In the genomic region with DNA sequence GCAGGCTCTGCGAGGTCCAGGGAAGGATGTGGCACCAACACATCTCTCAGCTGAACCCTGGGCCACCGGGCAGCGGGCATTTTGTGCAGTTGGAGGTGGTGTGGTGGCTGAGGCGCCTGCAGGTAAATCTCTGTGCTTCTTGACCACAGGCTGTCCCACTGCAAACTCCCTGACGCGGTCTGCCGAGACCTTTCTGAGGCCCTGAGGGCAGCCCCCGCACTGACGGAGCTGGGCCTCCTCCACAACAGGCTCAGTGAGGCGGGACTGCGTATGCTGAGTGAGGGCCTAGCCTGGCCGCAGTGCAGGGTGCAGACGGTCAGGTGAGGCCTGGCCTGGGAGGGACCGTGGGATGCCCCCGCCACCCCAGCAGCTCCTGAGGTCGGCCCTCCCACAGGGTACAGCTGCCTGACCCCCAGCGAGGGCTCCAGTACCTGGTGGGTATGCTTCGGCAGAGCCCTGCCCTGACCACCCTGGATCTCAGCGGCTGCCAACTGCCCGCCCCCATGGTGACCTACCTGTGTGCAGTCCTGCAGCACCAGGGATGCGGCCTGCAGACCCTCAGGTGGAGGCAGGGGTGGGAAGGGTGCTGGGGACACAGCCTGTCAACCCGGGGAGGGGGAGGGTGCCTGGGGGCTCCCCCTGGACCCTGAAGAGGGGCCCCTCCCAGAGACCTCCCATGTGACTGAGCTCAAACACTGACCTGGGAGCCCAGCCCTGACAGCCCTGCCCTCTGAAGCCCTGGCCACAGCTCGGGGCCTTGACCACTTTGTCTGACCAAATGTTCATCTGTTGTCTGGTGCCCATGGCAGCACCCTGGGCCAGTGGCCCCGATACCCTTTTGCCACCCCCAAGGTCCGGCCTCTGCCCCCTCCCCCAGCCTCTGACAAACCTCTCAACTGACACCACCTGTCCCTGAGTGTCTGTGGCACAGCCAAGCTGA, we compare ENCODE assay signal across 18 cellular contexts. TPM values are rescaled to one million over a fixed set of nuclear protein-coding genes. Genes with fewer than 3 reads are reported as not detected.
A peak's percentile ranks its signal among the peaks of the same experiment; 100 is the strongest.
DNase-seq lines count a peak whose midpoint lies in the region; ATAC-seq, FAIRE-seq and TF ChIP-seq lines count a peak whose summit lies in the region.
"Had no signal": no experiment of that assay in that cellular context is flagged by ENCODE, and none has a peak within 500 bp of the region (broad histone marks: within the 10 kb centered on the region; RNA-seq: fewer than 3 reads in every experiment).

No MANE protein-coding gene starts in this region.

- TF ChIP-seq CTCF in heart left ventricle (IDR thresholded peaks at IDR 0.05) (no peak), right atrium auricular region (IDR thresholded peaks at IDR 0.05) (no peak), K562 (IDR thresholded peaks at IDR 0.05 in 2 of 3, conservative IDR thresholded peaks at IDR 0.05 in 1 of 3; ENCODE audit: insufficient read depth in 2 of 3, low read depth in 1 of 3, low read length in 3 of 3) (no peak)

- FAIRE-seq in K562 (lab: Jason Lieb, UNC) = no peak

- H3K4me2 ChIP-seq in K562 (ENCODE audit: insufficient read depth, low read length) = no peak overlapping the region

- POLR2A ChIA-PET in K562 (lab: Yijun Ruan, JAX) = interaction anchor here (0.6 to 1.4 kb wide), 4 partner anchors 11 to 16 kb away, joined by 3 to 5 read pairs (median 4); no protein-coding TSS in a partner anchor

- CTCF ChIA-PET in K562 (lab: Yijun Ruan, JAX; ENCODE audit: low intra/inter-chr PET ratio) = no interaction called here

- intact Hi-C loops in heart left ventricle (cut with DNase I) (no loop called here), K562 (cut with micrococcal nuclease) (no loop called here)

- 81 to 85% (median 83%) methylated on average over 10 to 25 of the region's 25 CpGs for WGBS in heart left ventricle, 4 donors
- WGBS in K562 (ENCODE audit: insufficient coverage, low coverage, missing lambda C conversion rate) = 69% methylated on average over 16 of the region's 25 CpGs

- in situ Hi-C loops in K562 (cut with MboI) = no loop called here

- H3K9me3 ChIP-seq in heart left ventricle (no peaks in the 10 kb centered on the region), right atrium auricular region (no peaks in the 10 kb centered on the region), K562 (replicated peaks; ENCODE audit: control insufficient read depth, insufficient read depth, low read depth, low read length) (no peaks in the 10 kb centered on the region; the same call in 1 of the 2 replicates)
- H3K9me3 ChIP-seq: adrenal gland, transverse colon had no signal

- H4K20me1 ChIP-seq in K562 (replicated peaks; ENCODE audit: control insufficient read depth, insufficient read depth, low read length) = no peaks in the 10 kb centered on the region

- TF ChIP-seq EP300 in K562 (IDR thresholded peaks at IDR 0.05; ENCODE audit: low read length) = no peak

- peak overlapping the region in 1 of 2 experiments; percentile 52; a peak in 2 of 4 replicates for H3K9ac ChIP-seq in K562 (ENCODE audit: insufficient read depth in 1 of 2, low read depth in 2 of 2, low read length in 2 of 2)

- H3K36me3 ChIP-seq in heart left ventricle (no peaks in the 10 kb centered on the region), right atrium auricular region (no peaks in the 10 kb centered on the region), K562 (ENCODE audit: control insufficient read depth, insufficient read depth, low read length) (peaks cover 3% of the 10 kb centered on the region; the same call in 1 of the 3 replicates)
- H3K36me3 ChIP-seq: adrenal gland, transverse colon had no signal

- DNase-seq in heart left ventricle = peak in 3 of 5 donors; percentile 15 to 46 (median 20)
- DNase-seq in right atrium auricular region (ENCODE audit: low spot score) = no peak
- DNase-seq in K562 (ENCODE audit: extremely low read depth in 1 of 4, low spot score in 3 of 4) = no peak
- DNase-seq in myocyte (ENCODE audit: low read depth) = peak; percentile 81
- peak; percentile 41 for DNase-seq in ureter (ENCODE audit: low spot score)
- DNase-seq in NCI-H510A (lab: John Stamatoyannopoulos, UW) = no peak
- DNase-seq in retina = no peak
- no peak for DNase-seq in SK-N-DZ (ENCODE audit: low spot score)
- DNase-seq: DMS153, hypothalamus, NCI-H1694, NCI-H748 treated with DMSO at 0.1 percent for 48 hours, transverse colon had no signal

- no peak for ATAC-seq in heart left ventricle
- ATAC-seq in K562 = no peak
- ATAC-seq: esophagus mucosa had no signal

- H3K9me1 ChIP-seq in K562 (ENCODE audit: control insufficient read depth, insufficient read depth, low read length) = no peaks in the 10 kb centered on the region

- H3K4me1 ChIP-seq in heart left ventricle (peaks cover 0 to 38% (median 17%) of the 10 kb centered on the region in 12 donors), right atrium auricular region (peaks cover 0 to 29% of the 10 kb centered on the region in 2 donors), K562 (replicated peaks in 1 of 2; ENCODE audit: control insufficient read depth in 2 of 2, insufficient read depth in 2 of 2, low read length in 2 of 2) (peaks cover 13 to 68% of the 10 kb centered on the region in 2 experiments; a peak in 4 of 5 replicates)

- no peak overlapping the region for H3K27ac ChIP-seq in heart left ventricle
- H3K27ac ChIP-seq in right atrium auricular region = no peak overlapping the region
- no peak overlapping the region for H3K27ac ChIP-seq in K562 (ENCODE audit: extremely low read depth, low read depth, low read length)
- H3K27ac ChIP-seq: adrenal gland, transverse colon had no signal

- H3K27me3 ChIP-seq in heart left ventricle = peaks cover 30 to 79% (median 57%) of the 10 kb centered on the region in 9 donors
- peaks cover 23 to 34% of the 10 kb centered on the region in 2 donors for H3K27me3 ChIP-seq in right atrium auricular region
- H3K27me3 ChIP-seq in K562 (ENCODE audit: control insufficient read depth in 2 of 2, insufficient read depth in 2 of 2, low read length in 2 of 2) = no peaks in the 10 kb centered on the region

- H2AFZ ChIP-seq in K562 (ENCODE audit: low read depth, low read length) = no peak overlapping the region

- H3K4me3 ChIP-seq in heart left ventricle = no peak overlapping the region
- no peak overlapping the region for H3K4me3 ChIP-seq in right atrium auricular region
- no peak overlapping the region for H3K4me3 ChIP-seq in K562
- H3K4me3 ChIP-seq: adrenal gland, lung, transverse colon had no signal

- BruUV-seq in K562 (replicated peaks; lab: Mats Ljungman, UMichigan) = no TSS peak

- TF ChIP-seq POLR2A in heart left ventricle (IDR thresholded peaks at IDR 0.05) (no peak), K562 (conservative IDR thresholded peaks at IDR 0.05) (no peak)

- H3K79me2 ChIP-seq in K562 (ENCODE audit: control insufficient read depth, insufficient read depth, low read length) = peaks cover 20% of the 10 kb centered on the region

- no peak for TF ChIP-seq RAD21 in K562 (CRISPR knock-in tag; conservative IDR thresholded peaks at IDR 0.05 in 1 of 2, IDR thresholded peaks at IDR 0.05 in 1 of 2)

RNA-seq across cellular contexts. Expression of gene PGGHG, which starts 4.6 kb away (rescaled TPM):
- 10 to 100 TPM in 2 of 9 donors, 1 to 10 TPM in 7; 4.5 to 11.1 (median 6.2) TPM for total RNA-seq in heart left ventricle
- polyA plus RNA-seq in heart left ventricle = 10 to 100 TPM in 1 of 2 donors, 1 to 10 TPM in 1; 9.4 to 15.7 TPM
- total RNA-seq in right atrium auricular region = 1 to 10 TPM; 4.9 to 9.4 TPM
- total RNA-seq in K562 (2011; cell fraction: chromatin; rRNA removed; ENCODE audit: low replicate concordance) = 121 and 331 TPM in 2 replicates
- 233 and 250 TPM in 2 replicates for total RNA-seq in K562 (2011; cell fraction: nucleolus; rRNA removed)
- total RNA-seq in K562 (2011; cell fraction: nucleoplasm; rRNA removed) = 139 and 152 TPM in 2 replicates
- total RNA-seq in K562 (2014; rRNA removed) = 25.7 and 34.3 TPM in 2 replicates
- 3.3 and 5.1 TPM in 2 replicates for total RNA-seq in K562 (2014; rRNA removed; fragmentation: Illumina TruSeq; extraction: Trizol)
- 13.8 and 15.2 TPM in 2 replicates for total RNA-seq in K562 (2015; rRNA removed; fragmentation: Illumina TruSeq; extraction: Trizol)
- 55.9 and 73.1 TPM in 2 replicates for total RNA-seq in K562 (2021)
- 18.1 and 48.0 TPM in 2 replicates for polyA plus RNA-seq in K562 (2011; rRNA removed)
- 11.1 and 18.3 TPM in 2 replicates for polyA plus RNA-seq in K562 (2011; cell fraction: cytosol; rRNA removed)
- polyA plus RNA-seq in K562 (2011; cell fraction: nucleus; rRNA removed) = 636 and 650 TPM in 2 replicates
- 54.9 and 131 TPM in 2 replicates for polyA plus RNA-seq in K562 (2012)
- polyA plus RNA-seq in K562 (2014; fragmentation: Illumina TruSeq; extraction: Trizol) = 18.3 and 23.2 TPM in 2 replicates
- polyA plus RNA-seq in K562 (2014; fragmentation: Nextera tagmentation; extraction: Ambion mirVana) = under 1 TPM; 0.38 to 0.84 TPM
- 74.2 and 85.1 TPM in 2 replicates for polyA plus RNA-seq in K562 (2014; rRNA removed)
- polyA minus RNA-seq in K562 (2011; rRNA and poly(A)+ RNA removed) = 2.3 TPM in 2 replicates
- polyA minus RNA-seq in K562 (2011; cell fraction: cytosol; rRNA and poly(A)+ RNA removed) = 4.9 and 8.6 TPM in 2 replicates
- polyA minus RNA-seq in K562 (2011; cell fraction: nucleus; rRNA and poly(A)+ RNA removed) = 43.4 and 50.0 TPM in 2 replicates
- 8.2 and 8.3 TPM in 2 replicates for total RNA-seq in myocyte
- 1.6 TPM for polyA plus RNA-seq in myocyte (2012)
- total RNA-seq in ureter = 45.0 TPM
- polyA plus RNA-seq in SK-N-DZ (2014; cell fraction: cytosol; rRNA removed) = 0.27 and 3.5 TPM in 2 replicates
- polyA plus RNA-seq in SK-N-DZ (2014; cell fraction: nucleus; rRNA removed) = 15.5 and 26.5 TPM in 2 replicates

RNA-seq across cellular contexts. Expression of gene NLRP6, which starts 6.1 kb away (rescaled TPM):
- total RNA-seq in heart left ventricle = under 1 TPM in 4 of 9 donors, not detected in 5; 0.09 to 0.20 (median 0.16) TPM
- polyA plus RNA-seq in heart left ventricle = under 1 TPM in 1 of 2 donors, not detected in 1; 0.14 TPM
- under 1 TPM; 0.19 to 0.20 TPM for total RNA-seq in right atrium auricular region
- total RNA-seq in K562 (2011; cell fraction: chromatin; rRNA removed; ENCODE audit: low replicate concordance) = 0.51 TPM in 1 of 2 replicates, not detected in the other
- total RNA-seq in K562 (2011; cell fraction: nucleolus; rRNA removed) = 0.26 and 0.67 TPM in 2 replicates
- 0.22 and 0.46 TPM in 2 replicates for total RNA-seq in K562 (2011; cell fraction: nucleoplasm; rRNA removed)
- total RNA-seq in K562 (2014; rRNA removed) = 0.08 and 0.14 TPM in 2 replicates
- total RNA-seq in K562 (2014; rRNA removed; fragmentation: Illumina TruSeq; extraction: Trizol) = not detected in 2 replicates
- not detected in 2 replicates for total RNA-seq in K562 (2015; rRNA removed; fragmentation: Illumina TruSeq; extraction: Trizol)
- 0.18 TPM in 1 of 2 replicates, not detected in the other for total RNA-seq in K562 (2021)
- 0.03 TPM in 1 of 2 replicates, not detected in the other for polyA plus RNA-seq in K562 (2011; rRNA removed)
- polyA plus RNA-seq in K562 (2011; cell fraction: cytosol; rRNA removed) = 0.03 TPM in 1 of 2 replicates, not detected in the other
- polyA plus RNA-seq in K562 (2011; cell fraction: nucleus; rRNA removed) = 0.06 TPM in 2 replicates
- polyA plus RNA-seq in K562 (2012) = 0.42 and 0.73 TPM in 2 replicates
- not detected in 2 replicates for polyA plus RNA-seq in K562 (2014; fragmentation: Illumina TruSeq; extraction: Trizol)
- not detected for polyA plus RNA-seq in K562 (2014; fragmentation: Nextera tagmentation; extraction: Ambion mirVana)
- polyA plus RNA-seq in K562 (2014; rRNA removed) = 0.15 and 0.16 TPM in 2 replicates
- polyA minus RNA-seq in K562 (2011; rRNA and poly(A)+ RNA removed) = not detected in 2 replicates
- not detected in 2 replicates for polyA minus RNA-seq in K562 (2011; cell fraction: cytosol; rRNA and poly(A)+ RNA removed)
- polyA minus RNA-seq in K562 (2011; cell fraction: nucleus; rRNA and poly(A)+ RNA removed) = 0.11 TPM in 1 of 2 replicates, not detected in the other
- not detected in 2 replicates for total RNA-seq in myocyte
- polyA plus RNA-seq in myocyte (2012) = not detected
- 0.36 TPM for total RNA-seq in ureter
- not detected in 2 replicates for polyA plus RNA-seq in SK-N-DZ (2014; cell fraction: cytosol; rRNA removed)
- not detected in 2 replicates for polyA plus RNA-seq in SK-N-DZ (2014; cell fraction: nucleus; rRNA removed)
- total RNA-seq: LHCN-M2, RPMI7951 had no signal

RNA-seq across cellular contexts. Expression of gene IFITM5, which starts 15.0 kb away (rescaled TPM):
- total RNA-seq in heart left ventricle = not detected
- not detected for polyA plus RNA-seq in heart left ventricle
- not detected for total RNA-seq in right atrium auricular region
- not detected in 2 replicates for total RNA-seq in K562 (2011; cell fraction: chromatin; rRNA removed; ENCODE audit: low replicate concordance)
- total RNA-seq in K562 (2011; cell fraction: nucleolus; rRNA removed) = not detected in 2 replicates
- total RNA-seq in K562 (2011; cell fraction: nucleoplasm; rRNA removed) = not detected in 2 replicates
- total RNA-seq in K562 (2014; rRNA removed) = not detected in 2 replicates
- total RNA-seq in K562 (2014; rRNA removed; fragmentation: Illumina TruSeq; extraction: Trizol) = not detected in 2 replicates
- not detected in 2 replicates for total RNA-seq in K562 (2015; rRNA removed; fragmentation: Illumina TruSeq; extraction: Trizol)
- total RNA-seq in K562 (2021) = not detected in 2 replicates
- polyA plus RNA-seq in K562 (2011; rRNA removed) = not detected in 2 replicates
- polyA plus RNA-seq in K562 (2011; cell fraction: cytosol; rRNA removed) = not detected in 2 replicates
- polyA plus RNA-seq in K562 (2011; cell fraction: nucleus; rRNA removed) = not detected in 2 replicates
- polyA plus RNA-seq in K562 (2012) = not detected in 2 replicates
- polyA plus RNA-seq in K562 (2014; fragmentation: Illumina TruSeq; extraction: Trizol) = not detected in 2 replicates
- not detected for polyA plus RNA-seq in K562 (2014; fragmentation: Nextera tagmentation; extraction: Ambion mirVana)
- polyA plus RNA-seq in K562 (2014; rRNA removed) = 0.19 TPM in 1 of 2 replicates, not detected in the other
- not detected in 2 replicates for polyA minus RNA-seq in K562 (2011; rRNA and poly(A)+ RNA removed)
- not detected in 2 replicates for polyA minus RNA-seq in K562 (2011; cell fraction: cytosol; rRNA and poly(A)+ RNA removed)
- polyA minus RNA-seq in K562 (2011; cell fraction: nucleus; rRNA and poly(A)+ RNA removed) = not detected in 2 replicates
- total RNA-seq in myocyte = not detected in 2 replicates
- not detected for polyA plus RNA-seq in myocyte (2012)
- not detected for total RNA-seq in ureter
- not detected in 2 replicates for polyA plus RNA-seq in SK-N-DZ (2014; cell fraction: cytosol; rRNA removed)
- not detected in 2 replicates for polyA plus RNA-seq in SK-N-DZ (2014; cell fraction: nucleus; rRNA removed)
- total RNA-seq: adrenal gland, esophagus mucosa, LHCN-M2, lung, RPMI7951, transverse colon had no signal
- polyA plus RNA-seq: adrenal gland, lung had no signal

RNA-seq across cellular contexts. Expression of gene IFITM2, which starts 23.3 kb away (rescaled TPM):
- total RNA-seq in heart left ventricle (100 to 1,000 TPM; 116 to 412 (median 149) TPM), right atrium auricular region (100 to 1,000 TPM; 120 to 296 TPM), K562 (2014; rRNA removed) (52.8 and 187 TPM in 2 replicates), K562 (2014; rRNA removed; fragmentation: Illumina TruSeq; extraction: Trizol) (137 and 145 TPM in 2 replicates), K562 (2015; rRNA removed; fragmentation: Illumina TruSeq; extraction: Trizol) (290 and 356 TPM in 2 replicates), K562 (2021) (693 and 698 TPM in 2 replicates), myocyte (12.5 and 14.4 TPM in 2 replicates), ureter (408 TPM)
- polyA plus RNA-seq in heart left ventricle (100 to 1,000 TPM; 270 to 501 TPM), K562 (2011; rRNA removed) (205 and 655 TPM in 2 replicates), K562 (2014; fragmentation: Illumina TruSeq; extraction: Trizol) (472 and 547 TPM in 2 replicates), K562 (2014; fragmentation: Nextera tagmentation; extraction: Ambion mirVana) (1,000 to 10,000 TPM; 3,629 to 4,872 TPM), K562 (2014; rRNA removed) (255 and 328 TPM in 2 replicates)
- total RNA-seq in K562 (2011; cell fraction: chromatin; rRNA removed; ENCODE audit: low replicate concordance) = 6.5 and 20.8 TPM in 2 replicates
- 47.0 and 138 TPM in 2 replicates for total RNA-seq in K562 (2011; cell fraction: nucleolus; rRNA removed)
- 31.5 and 44.9 TPM in 2 replicates for total RNA-seq in K562 (2011; cell fraction: nucleoplasm; rRNA removed)
- 600 and 1,150 TPM in 2 replicates for polyA plus RNA-seq in K562 (2011; cell fraction: cytosol; rRNA removed)
- 59.9 and 198 TPM in 2 replicates for polyA plus RNA-seq in K562 (2011; cell fraction: nucleus; rRNA removed)
- 488 and 506 TPM in 2 replicates for polyA plus RNA-seq in K562 (2012)
- 69.9 and 190 TPM in 2 replicates for polyA minus RNA-seq in K562 (2011; rRNA and poly(A)+ RNA removed)
- polyA minus RNA-seq in K562 (2011; cell fraction: cytosol; rRNA and poly(A)+ RNA removed) = 143 and 401 TPM in 2 replicates
- polyA minus RNA-seq in K562 (2011; cell fraction: nucleus; rRNA and poly(A)+ RNA removed) = 14.8 and 71.3 TPM in 2 replicates
- polyA plus RNA-seq in myocyte (2012) = 51.4 TPM
- 0.24 TPM in 1 of 2 replicates, not detected in the other for polyA plus RNA-seq in SK-N-DZ (2014; cell fraction: cytosol; rRNA removed)
- not detected in 2 replicates for polyA plus RNA-seq in SK-N-DZ (2014; cell fraction: nucleus; rRNA removed)

RNA-seq across cellular contexts. Expression of gene IFITM1, which starts 29.5 kb away (rescaled TPM):
- total RNA-seq in heart left ventricle = 100 to 1,000 TPM in 6 of 9 donors, 10 to 100 TPM in 3; 61.3 to 277 (median 127) TPM
- 100 to 1,000 TPM; 158 to 278 TPM for polyA plus RNA-seq in heart left ventricle
- total RNA-seq in right atrium auricular region = 100 to 1,000 TPM in 1 of 2 donors, 10 to 100 TPM in 1; 82.3 to 241 TPM
- 394 and 929 TPM in 2 replicates for total RNA-seq in K562 (2011; cell fraction: chromatin; rRNA removed; ENCODE audit: low replicate concordance)
- 1,445 and 1,483 TPM in 2 replicates for total RNA-seq in K562 (2011; cell fraction: nucleolus; rRNA removed)
- 1,061 and 1,262 TPM in 2 replicates for total RNA-seq in K562 (2011; cell fraction: nucleoplasm; rRNA removed)
- 793 and 818 TPM in 2 replicates for total RNA-seq in K562 (2014; rRNA removed)
- 572 and 787 TPM in 2 replicates for total RNA-seq in K562 (2014; rRNA removed; fragmentation: Illumina TruSeq; extraction: Trizol)
- total RNA-seq in K562 (2015; rRNA removed; fragmentation: Illumina TruSeq; extraction: Trizol) = 979 and 985 TPM in 2 replicates
- 691 and 717 TPM in 2 replicates for total RNA-seq in K562 (2021)
- 900 and 1,311 TPM in 2 replicates for polyA plus RNA-seq in K562 (2011; rRNA removed)
- 2,724 and 2,737 TPM in 2 replicates for polyA plus RNA-seq in K562 (2011; cell fraction: cytosol; rRNA removed)
- 780 and 1,049 TPM in 2 replicates for polyA plus RNA-seq in K562 (2011; cell fraction: nucleus; rRNA removed)
- 1,084 and 1,212 TPM in 2 replicates for polyA plus RNA-seq in K562 (2012)
- polyA plus RNA-seq in K562 (2014; fragmentation: Illumina TruSeq; extraction: Trizol) = 1,966 and 1,984 TPM in 2 replicates
- 1,000 to 10,000 TPM; 4,252 to 5,579 TPM for polyA plus RNA-seq in K562 (2014; fragmentation: Nextera tagmentation; extraction: Ambion mirVana)
- 974 and 999 TPM in 2 replicates for polyA plus RNA-seq in K562 (2014; rRNA removed)
- polyA minus RNA-seq in K562 (2011; rRNA and poly(A)+ RNA removed) = 752 and 801 TPM in 2 replicates
- 577 and 662 TPM in 2 replicates for polyA minus RNA-seq in K562 (2011; cell fraction: cytosol; rRNA and poly(A)+ RNA removed)
- 139 and 266 TPM in 2 replicates for polyA minus RNA-seq in K562 (2011; cell fraction: nucleus; rRNA and poly(A)+ RNA removed)
- 14.3 and 17.3 TPM in 2 replicates for total RNA-seq in myocyte
- 0.97 TPM for polyA plus RNA-seq in myocyte (2012)
- 150 TPM for total RNA-seq in ureter
- polyA plus RNA-seq in SK-N-DZ (2014; cell fraction: cytosol; rRNA removed) = not detected in 2 replicates
- polyA plus RNA-seq in SK-N-DZ (2014; cell fraction: nucleus; rRNA removed) = not detected in 2 replicates

Comparison
In these comparisons a context has a peak if more than half of its experiments do, and no peak if none do; other contexts are left out.
1. DNase-seq: peak in heart left ventricle (3 of 5), myocyte (single experiment) and ureter (single experiment); none in right atrium auricular region (single experiment), K562 (0 of 4), NCI-H510A (single experiment), retina (single experiment) and SK-N-DZ (single experiment).